ENCODE assay signal across 8 cellular contexts in the genomic region with DNA sequence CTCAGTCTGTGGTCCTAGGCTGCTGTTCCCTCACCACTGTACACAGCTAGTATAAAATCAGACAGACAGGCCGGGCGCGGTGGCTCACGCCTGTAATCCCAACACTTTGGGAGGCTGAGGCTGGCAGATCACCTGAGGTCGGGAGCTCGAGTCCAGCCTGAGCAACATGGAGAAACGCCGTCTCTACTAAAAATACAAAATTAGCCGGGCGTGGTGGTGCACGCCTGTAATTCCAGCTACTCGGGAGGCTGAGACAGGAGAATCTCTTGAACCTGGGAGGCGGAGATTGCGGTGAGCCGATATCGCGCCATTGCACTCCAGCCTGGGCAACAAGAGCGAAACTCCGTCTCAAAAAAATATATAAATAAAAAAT. TPM values are rescaled to one million over a fixed set of nuclear protein-coding genes. Genes with fewer than 3 reads are reported as not detected.
DNase-seq lines count a peak whose midpoint lies in the region; TF ChIP-seq lines count a peak whose summit lies in the region.
"Not testable (repeated sequence)": the region's sequence is repeated elsewhere in the genome, so short reads cannot be mapped to it uniquely, and the experiment has no call there.

No MANE protein-coding gene starts in this region.

- H3K27me3 Mint-ChIP-seq in activated naive CD8-positive, alpha-beta T cell treated with anti-CD3 and anti-CD28 coated beads for 36 hours; endodermal cell (ENCODE audit: insufficient read depth); neural crest cell (ENCODE audit: low read depth): not testable (repeated sequence)
- H3K27me3 Mint-ChIP-seq in immature natural killer cell (ENCODE audit: low read depth in 3 of 3): peaks cover 3 to 14% (median 5%) of the 10 kb centered on the region in 3 donors

- H3K4me1 ChIP-seq in SJSA1 (replicated peaks): peaks cover 14% of the 10 kb centered on the region
- not testable (repeated sequence) for H3K4me1 ChIP-seq in endodermal cell (ENCODE audit: control insufficient read depth, insufficient read depth, low read length); stomach smooth muscle (ENCODE audit: control insufficient read depth, insufficient read depth, low read length)

- DNase-seq in AG10803 (ENCODE audit: low read depth); HEK293T (ENCODE audit: extremely low spot score); SJSA1 (ENCODE audit: low read depth in 1 of 2, low spot score in 2 of 2); activated naive CD8-positive, alpha-beta T cell treated with anti-CD3 and anti-CD28 coated beads for 36 hours; endodermal cell; immature natural killer cell; neural crest cell (ENCODE audit: low read depth, low spot score): not testable (repeated sequence)

- not testable (repeated sequence) for H3K9me3 ChIP-seq in SJSA1 (replicated peaks); endodermal cell (ENCODE audit: control insufficient read depth, low read length); stomach smooth muscle (ENCODE audit: control insufficient read depth in 2 of 2, low read length in 2 of 2)

- peak overlapping the region; percentile 95 for H3K27ac Mint-ChIP-seq in activated naive CD8-positive, alpha-beta T cell treated with anti-CD3 and anti-CD28 coated beads for 36 hours
- H3K27ac Mint-ChIP-seq in endodermal cell (peak overlapping the region; percentile 88), immature natural killer cell (peak overlapping the region; percentile 95 to 98 (median 98))
- not testable (repeated sequence) for H3K27ac Mint-ChIP-seq in neural crest cell (ENCODE audit: unreplicated experiment)

- H3K4me3 ChIP-seq in AG10803 (ENCODE audit: low read length) (peak overlapping the region; percentile 74), SJSA1 (peak overlapping the region; percentile 74), endodermal cell (ENCODE audit: low read length) (peak overlapping the region; percentile 94), stomach smooth muscle (ENCODE audit: low read length in 2 of 2) (peak overlapping the region; percentile 68 to 96)

- 3 to 23% methylated on average over 11 to 17 of the region's 19 CpGs for WGBS in endodermal cell (ENCODE audit: insufficient coverage in 1 of 2, insufficient read length in 1 of 2), 2 experiments

- H3K9ac ChIP-seq in endodermal cell (ENCODE audit: extremely low read depth, low read length, poor library complexity, severe bottlenecking): peak overlapping the region; percentile 99
- H3K9ac ChIP-seq in stomach smooth muscle (ENCODE audit: low read length in 2 of 2): peak overlapping the region in 1 of 2 donors; percentile 38

- not testable (repeated sequence) for H3K27ac ChIP-seq in SJSA1; endodermal cell (ENCODE audit: low read depth, low read length); stomach smooth muscle (ENCODE audit: low read length)

- H3K36me3 ChIP-seq in SJSA1 (peaks cover 39% of the 10 kb centered on the region), endodermal cell (ENCODE audit: control insufficient read depth, insufficient read depth, low read length) (peaks cover 36% of the 10 kb centered on the region)
- not testable (repeated sequence) for H3K36me3 ChIP-seq in stomach smooth muscle (ENCODE audit: control insufficient read depth in 2 of 2, insufficient read depth in 2 of 2, low read length in 2 of 2)

- H3K36me3 Mint-ChIP-seq in activated naive CD8-positive, alpha-beta T cell treated with anti-CD3 and anti-CD28 coated beads for 36 hours: peaks cover 37% of the 10 kb centered on the region
- H3K36me3 Mint-ChIP-seq in endodermal cell (ENCODE audit: low read depth) (peaks cover 34% of the 10 kb centered on the region), immature natural killer cell (peaks cover 0 to 18% (median 4%) of the 10 kb centered on the region in 3 donors), neural crest cell (ENCODE audit: low read depth) (peaks cover 23% of the 10 kb centered on the region)

- TF ChIP-seq CTCF in AG10803 (conservative IDR thresholded peaks at IDR 0.05; ENCODE audit: low read length); endodermal cell (conservative IDR thresholded peaks at IDR 0.05); neural crest cell (conservative IDR thresholded peaks at IDR 0.05): not testable (repeated sequence)

- CTCF ChIA-PET in HEK293T (lab: Yijun Ruan, JAX): not testable (repeated sequence)

- peak overlapping the region; percentile 98 for H3K4me3 Mint-ChIP-seq in activated naive CD8-positive, alpha-beta T cell treated with anti-CD3 and anti-CD28 coated beads for 36 hours
- H3K4me3 Mint-ChIP-seq in endodermal cell: peak overlapping the region; percentile 95
- peak overlapping the region; percentile 93 to 98 (median 98) for H3K4me3 Mint-ChIP-seq in immature natural killer cell
- peak overlapping the region; percentile 100 for H3K4me3 Mint-ChIP-seq in neural crest cell

- not testable (repeated sequence) for H3K27me3 ChIP-seq in SJSA1 (replicated peaks); endodermal cell (ENCODE audit: control insufficient read depth, insufficient read depth, low read length, poor library complexity, severe bottlenecking); stomach smooth muscle (ENCODE audit: control insufficient read depth in 1 of 2, insufficient read depth in 2 of 2, low read length in 2 of 2)

- H3K9me3 Mint-ChIP-seq in activated naive CD8-positive, alpha-beta T cell treated with anti-CD3 and anti-CD28 coated beads for 36 hours; endodermal cell; immature natural killer cell; neural crest cell: not testable (repeated sequence)

- POLR2A ChIA-PET in HEK293T (lab: Yijun Ruan, JAX): interaction anchor here (0.6 to 1.8 kb wide), 16 partner anchors 8 to 185 kb away, joined by 3 to 8 read pairs (median 5); partner anchors contain the start of genes ADCY6 and CCNT1

- peaks cover 32% of the 10 kb centered on the region for H3K4me1 Mint-ChIP-seq in activated naive CD8-positive, alpha-beta T cell treated with anti-CD3 and anti-CD28 coated beads for 36 hours
- H3K4me1 Mint-ChIP-seq in endodermal cell (peaks cover 22% of the 10 kb centered on the region), immature natural killer cell (peaks cover 44 to 47% of the 10 kb centered on the region in 2 donors), neural crest cell (peaks cover 40% of the 10 kb centered on the region)

TF ChIP-seq in HEK293T, 16 proteins besides CTCF, POLR2A, EP300 and RAD21:
- TF ChIP-seq L3MBTL2 (conservative IDR thresholded peaks at IDR 0.05): peak; percentile 12; the same call in 1 of the 2 replicates

RNA-seq across cellular contexts. Expression of gene KANSL2, which starts 0.5 kb away (rescaled TPM):
- 34.5 and 54.4 TPM in 2 replicates for total RNA-seq in SJSA1 (2014; rRNA removed; shearing (Covaris generic))
- 10 to 100 TPM; 59.7 to 62.0 TPM for total RNA-seq in activated naive CD8-positive, alpha-beta T cell treated with anti-CD3 and anti-CD28 coated beads for 36 hours
- 10 to 100 TPM; 39.6 to 41.5 TPM for total RNA-seq in endodermal cell
- polyA plus RNA-seq in endodermal cell (2013, experiment 1 of 2): 51.0 TPM
- 40.3 TPM for polyA plus RNA-seq in endodermal cell (2013, experiment 2 of 2)
- polyA plus RNA-seq in immature natural killer cell: 10 to 100 TPM; 36.7 to 51.4 (median 40.1) TPM
- total RNA-seq in neural crest cell: 58.9 and 60.7 TPM in 2 replicates

RNA-seq across cellular contexts. Expression of gene CCNT1, which starts 34.0 kb away (rescaled TPM):
- total RNA-seq in SJSA1 (2014; rRNA removed; shearing (Covaris generic)): 17.1 and 28.4 TPM in 2 replicates
- total RNA-seq in activated naive CD8-positive, alpha-beta T cell treated with anti-CD3 and anti-CD28 coated beads for 36 hours: 10 to 100 TPM; 62.0 to 65.5 TPM
- 10 to 100 TPM; 43.0 to 54.0 TPM for total RNA-seq in endodermal cell
- polyA plus RNA-seq in endodermal cell (2013, experiment 1 of 2): 26.7 TPM
- 32.1 TPM for polyA plus RNA-seq in endodermal cell (2013, experiment 2 of 2)
- 10 to 100 TPM in 1 of 3 donors, 1 to 10 TPM in 2; 5.5 to 27.1 (median 9.6) TPM for polyA plus RNA-seq in immature natural killer cell
- total RNA-seq in neural crest cell: 57.0 and 58.3 TPM in 2 replicates
